Comparison of ENCODE assay signal across 20 cellular contexts in genomic region chr10:29450405-29450804, GRCh38.
"Had no signal": no experiment of that assay in that cellular context is flagged by ENCODE, and none has a peak within 500 bp of the region (broad histone marks: within the 10 kb centered on the region; RNA-seq: fewer than 3 reads in every experiment).

No MANE protein-coding gene starts in this region.

- H3K9me3 Mint-ChIP-seq: immature natural killer cell, mesothelial cell of epicardium, naive B cell had no signal

- H3K27me3 Mint-ChIP-seq: naive B cell had no signal

- H3K4me1 ChIP-seq: colonic mucosa, foreskin keratinocyte had no signal

- ATAC-seq: foreskin keratinocyte, gastroesophageal sphincter, heart left ventricle, left cardiac atrium, left lung, left ventricle myocardium superior, lower lobe of right lung, mucosa of descending colon had no signal

- H2AFZ ChIP-seq: hepatocyte had no signal

- H3K36me3 ChIP-seq: colonic mucosa had no signal

- H3K4me3 ChIP-seq: colonic mucosa, dorsolateral prefrontal cortex, esophagus muscularis mucosa, gastroesophageal sphincter, heart left ventricle, hepatocyte, left lung, lower lobe of right lung, mucosa of descending colon had no signal

- H3K27ac ChIP-seq: colonic mucosa, dorsolateral prefrontal cortex, esophagus muscularis mucosa, foreskin keratinocyte, gastroesophageal sphincter, heart left ventricle, hepatocyte, left lung, lower lobe of right lung had no signal

- H3K36me3 Mint-ChIP-seq: naive B cell had no signal

- H3K27me3 ChIP-seq: colonic mucosa, dorsolateral prefrontal cortex, esophagus muscularis mucosa, foreskin keratinocyte, gastroesophageal sphincter, heart left ventricle, hepatocyte, left lung had no signal

- H3K27ac Mint-ChIP-seq: immature natural killer cell, mesothelial cell of epicardium had no signal

- H3K9me3 ChIP-seq: colonic mucosa, esophagus muscularis mucosa, gastroesophageal sphincter, heart left ventricle, left lung, lower lobe of right lung, mucosa of descending colon had no signal

- DNase-seq: colonic mucosa; dermis blood vessel endothelial cell; dorsolateral prefrontal cortex; effector CD4-positive, alpha-beta T cell; effector memory CD4-positive, alpha-beta T cell; foreskin keratinocyte; heart left ventricle; hypothalamus; immature natural killer cell; left cardiac atrium; left lung; left ventricle myocardium superior; lower lobe of right lung; mesenchymal stem cell; mucosa of descending colon; naive B cell had no signal

- H3K4me3 Mint-ChIP-seq: immature natural killer cell, mesothelial cell of epicardium, naive B cell had no signal

- H3K4me2 ChIP-seq: hepatocyte had no signal
